In the genomic region with DNA sequence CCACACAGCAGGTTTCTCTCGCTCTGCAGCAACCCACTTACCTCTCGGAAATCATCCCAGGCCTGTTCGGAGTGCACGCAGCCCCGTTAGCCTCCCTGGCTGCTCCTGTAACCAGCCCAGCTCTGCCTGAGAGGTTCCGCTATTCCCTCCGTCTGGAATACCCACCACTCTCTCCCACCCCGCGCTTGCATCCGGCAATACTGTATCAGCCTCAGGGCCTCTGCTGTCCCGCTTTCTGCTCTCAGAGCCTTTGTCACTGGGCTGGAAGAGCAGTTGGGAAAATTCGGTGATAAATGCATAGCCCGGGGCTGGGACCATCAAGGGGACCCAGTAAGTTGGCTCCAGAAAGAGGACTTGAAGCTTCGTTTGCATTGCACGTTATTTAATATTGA, we compare ENCODE assay signal across 8 cellular contexts. TPM values are rescaled to one million over a fixed set of nuclear protein-coding genes. Genes with fewer than 3 reads are reported as not detected.
A peak's percentile ranks its signal among the peaks of the same experiment; 100 is the strongest.
DNase-seq lines count a peak whose midpoint lies in the region; ATAC-seq and TF ChIP-seq lines count a peak whose summit lies in the region.

No MANE protein-coding gene starts in this region.

- H3K27me3 Mint-ChIP-seq in nephron (ENCODE audit: low read depth), result peaks cover 60% of the 10 kb centered on the region

- H3K4ac ChIP-seq in IMR-90 (ENCODE audit: low read depth, low read length), result no peak overlapping the region

- dilution Hi-C loops in IMR-90 (cut with HindIII; ENCODE audit: low sequenced_read_pairs, unreplicated experiment), result no loop called here

- H3K27ac ChIP-seq in C4-2B (peak overlapping the region; percentile 78), IMR-90 (ENCODE audit: insufficient read depth, low read length) (no peak overlapping the region)

- no TSS peak for BruUV-seq in IMR-90 (replicated peaks; lab: Mats Ljungman, UMichigan)

- H3K9me1 ChIP-seq in IMR-90 (ENCODE audit: insufficient read depth, low read length), result 0 out of 2 replicates have a peak, but pooled peaks cover 6% of the 10 kb centered on the region

- no peaks in the 10 kb centered on the region for H3K27me3 ChIP-seq in IMR-90 (ENCODE audit: control insufficient read depth, insufficient read depth, low read length)

- H2AFZ ChIP-seq in IMR-90 (replicated peaks; ENCODE audit: low read length, poor library complexity), result peak overlapping the region; percentile 99

- H3K4me3 ChIP-seq in IMR-90 (ENCODE audit: insufficient read depth, low read depth, low read length) (peak overlapping the region; percentile 72), choroid plexus epithelial cell (ENCODE audit: low read depth, low read length) (peak overlapping the region; percentile 58)

- H3K79me1 ChIP-seq in IMR-90 (ENCODE audit: low read depth in 1 of 2, low read length in 2 of 2), result no peaks in the 10 kb centered on the region

- no peak overlapping the region for H2BK20ac ChIP-seq in IMR-90 (ENCODE audit: low read depth, low read length)

- 32% methylated on average over 3 of the region's 15 CpGs; no CpG with 5 or more reads in 1 of the 2 experiments for WGBS in IMR-90 (ENCODE audit: extremely low coverage in 2 of 2, insufficient read length in 1 of 2), 2 experiments

- H4K91ac ChIP-seq in IMR-90 (ENCODE audit: insufficient read depth, low read depth, low read length), result no peak overlapping the region

- no peak for TF ChIP-seq RAD21 in IMR-90 (IDR thresholded peaks at IDR 0.05; ENCODE audit: low read length)

- no peaks in the 10 kb centered on the region for H3K36me3 Mint-ChIP-seq in nephron (ENCODE audit: low read depth)

- H2BK5ac ChIP-seq in IMR-90 (ENCODE audit: low read depth, low read length, poor library complexity, severe bottlenecking), result no peak overlapping the region

- no peak overlapping the region; the same call in 1 of the 2 replicates for H3K14ac ChIP-seq in IMR-90 (replicated peaks; ENCODE audit: low read depth, low read length)

- H3K18ac ChIP-seq in IMR-90 (ENCODE audit: low read depth, low read length), result no peak overlapping the region

- H2BK15ac ChIP-seq in IMR-90 (ENCODE audit: low read depth, low read length), result no peak overlapping the region

- H3K4me2 ChIP-seq in IMR-90 (ENCODE audit: low read depth, low read length), result peak overlapping the region; percentile 97

- peaks cover 6% of the 10 kb centered on the region for H3K4me1 ChIP-seq in IMR-90 (ENCODE audit: control insufficient read depth, insufficient read depth, low read length)

- in situ Hi-C loops in IMR-90 (cut with MboI; ENCODE audit: low sequenced_read_pairs), result no loop called here

- peak overlapping the region; percentile 0 to 80; a peak in 2 of 4 replicates for H4K8ac ChIP-seq in IMR-90 (ENCODE audit: low read depth in 2 of 2, low read length in 2 of 2)

- H2AK5ac ChIP-seq in IMR-90 (ENCODE audit: low read depth, low read length), result no peak overlapping the region

- no peak overlapping the region for H3K56ac ChIP-seq in IMR-90 (ENCODE audit: extremely low read depth, insufficient read depth, low read length)

- CTCF ChIA-PET in IMR-90 (lab: Yijun Ruan, JAX), result no interaction called here

- H3K4me3 Mint-ChIP-seq in nephron, result peak overlapping the region; percentile 82 to 90 (median 90)

- peak overlapping the region; percentile 23 for H3K23ac ChIP-seq in IMR-90 (ENCODE audit: low read depth, low read length)

- peak overlapping the region in 2 of 3 experiments; percentile 65 to 81 for H3K27ac Mint-ChIP-seq in nephron

- H3K9me3 ChIP-seq in IMR-90 (ENCODE audit: control insufficient read depth, insufficient read depth, low read length), result no peaks in the 10 kb centered on the region

- H4K20me1 ChIP-seq in IMR-90 (ENCODE audit: insufficient read depth, low read length), result no peaks in the 10 kb centered on the region

- no peaks in the 10 kb centered on the region for H3K36me3 ChIP-seq in IMR-90 (ENCODE audit: control insufficient read depth, insufficient read depth, low read length)

- no peak for TF ChIP-seq POLR2A in IMR-90 (IDR thresholded peaks at IDR 0.05; ENCODE audit: low read depth, low read length)

- DNase-seq in IMR-90 (no peak), choroid plexus epithelial cell (ENCODE audit: low read depth) (no peak), pons (ENCODE audit: low spot score) (no peak), posterior cingulate gyrus (no peak), NCI-H187 treated with DMSO at 0.1 percent for 48 hours (lab: John Stamatoyannopoulos, UW) (no peak)

- POLR2A ChIA-PET in IMR-90 (lab: Charles Lee; ENCODE audit: unreplicated experiment), result interaction anchor here (0.6 kb wide), 1 partner anchor 78 kb away, joined by 3 read pairs; no protein-coding TSS in a partner anchor

- peak overlapping the region; percentile 78 for H2AK9ac ChIP-seq in IMR-90 (replicated peaks; ENCODE audit: low read depth, low read length, poor library complexity)

- peaks cover 34% of the 10 kb centered on the region for H3K4me1 Mint-ChIP-seq in nephron

- H4K5ac ChIP-seq in IMR-90 (ENCODE audit: low read depth, low read length), result no peak overlapping the region

- TF ChIP-seq CTCF in C4-2B (conservative IDR thresholded peaks at IDR 0.05) (no peak), IMR-90 (conservative IDR thresholded peaks at IDR 0.05; ENCODE audit: low read depth, low read length) (no peak), choroid plexus epithelial cell (conservative IDR thresholded peaks at IDR 0.05; ENCODE audit: low read depth, low read length) (no peak), nephron (IDR thresholded peaks at IDR 0.05; ENCODE audit: unreplicated experiment in 3 of 3) (no peak)

- ATAC-seq in IMR-90 (ENCODE audit: low read depth) (no peak), HG02610 (IDR thresholded peaks at IDR 0.05; ENCODE audit: unreplicated experiment) (no peak)

- intact Hi-C loops in IMR-90 (cut with micrococcal nuclease), result loop anchor here (2.0 kb wide), 1 partner anchor 58 kb away; no protein-coding TSS in a partner anchor
- intact Hi-C loops in posterior cingulate gyrus (cut with DNase I), result no loop called here

- H3K9ac ChIP-seq in IMR-90 (ENCODE audit: low read depth, low read length), result 0 out of 2 replicates have a peak overlapping the region, but pooled peaks have one; percentile 26

- H2BK120ac ChIP-seq in IMR-90 (ENCODE audit: low read depth, low read length), result 0 out of 2 replicates have a peak overlapping the region, but pooled peaks have one; percentile 8

- no peaks in the 10 kb centered on the region for H3K9me3 Mint-ChIP-seq in nephron

TF ChIP-seq in IMR-90, 13 proteins besides CTCF, POLR2A, EP300 and RAD21:
- TF ChIP-seq FOS (IDR thresholded peaks at IDR 0.05; ENCODE audit: low read depth, low read length) (no peak), MAZ (IDR thresholded peaks at IDR 0.05; ENCODE audit: borderline replicate concordance, low read depth, low read length) (no peak), NFE2L2 (IDR thresholded peaks at IDR 0.05; ENCODE audit: low read depth, low read length) (no peak), MXI1 (IDR thresholded peaks at IDR 0.05; ENCODE audit: borderline replicate concordance, low read depth, low read length) (no peak), RFX5 (IDR thresholded peaks at IDR 0.05; ENCODE audit: low read depth, low read length) (no peak), SMC3 (IDR thresholded peaks at IDR 0.05; ENCODE audit: low read depth, low read length) (no peak), CHD1 (IDR thresholded peaks at IDR 0.05; ENCODE audit: low read depth, low read length) (no peak), CEBPB (IDR thresholded peaks at IDR 0.05; ENCODE audit: low read depth, low read length) (no peak)
- TF ChIP-seq, protein P1, sequence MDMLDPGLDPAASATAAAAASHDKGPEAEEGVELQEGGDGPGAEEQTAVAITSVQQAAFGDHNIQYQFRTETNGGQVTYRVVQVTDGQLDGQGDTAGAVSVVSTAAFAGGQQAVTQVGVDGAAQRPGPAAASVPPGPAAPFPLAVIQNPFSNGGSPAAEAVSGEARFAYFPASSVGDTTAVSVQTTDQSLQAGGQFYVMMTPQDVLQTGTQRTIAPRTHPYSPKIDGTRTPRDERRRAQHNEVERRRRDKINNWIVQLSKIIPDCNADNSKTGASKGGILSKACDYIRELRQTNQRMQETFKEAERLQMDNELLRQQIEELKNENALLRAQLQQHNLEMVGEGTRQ (IDR thresholded peaks at IDR 0.05; ENCODE audit: low read depth, low read length), result no peak

RNA-seq across cellular contexts. Expression of a gene that starts 0.8 kb away (rescaled TPM):
- total RNA-seq in IMR-90 (2012; rRNA removed), result under 0.01 and 0.28 TPM in 2 replicates
- polyA plus RNA-seq in IMR-90 (2012; rRNA removed), result 0.17 TPM in 1 of 2 replicates, not detected in the other
- polyA plus RNA-seq in IMR-90 (2012; cell fraction: cytosol; rRNA removed), result 0.14 TPM in 1 of 2 replicates, not detected in the other
- polyA plus RNA-seq in IMR-90 (2012; cell fraction: nucleus; rRNA removed; ENCODE audit: low replicate concordance), result 0.50 and 0.67 TPM in 2 replicates

RNA-seq across cellular contexts. Expression of a gene that starts 31.8 kb away (rescaled TPM):
- total RNA-seq in IMR-90 (2012; rRNA removed), result 5.3 and 6.5 TPM in 2 replicates
- 3.6 and 3.9 TPM in 2 replicates for polyA plus RNA-seq in IMR-90 (2012; rRNA removed)
- 1.1 and 2.7 TPM in 2 replicates for polyA plus RNA-seq in IMR-90 (2012; cell fraction: cytosol; rRNA removed)
- 2.2 and 8.0 TPM in 2 replicates for polyA plus RNA-seq in IMR-90 (2012; cell fraction: nucleus; rRNA removed; ENCODE audit: low replicate concordance)

RNA-seq across cellular contexts. Expression of a gene that starts 52.5 kb away (rescaled TPM):
- under 0.01 and 0.28 TPM in 2 replicates for total RNA-seq in IMR-90 (2012; rRNA removed)
- 0.41 and 0.72 TPM in 2 replicates for polyA plus RNA-seq in IMR-90 (2012; rRNA removed)
- 0.42 and 0.45 TPM in 2 replicates for polyA plus RNA-seq in IMR-90 (2012; cell fraction: cytosol; rRNA removed)
- polyA plus RNA-seq in IMR-90 (2012; cell fraction: nucleus; rRNA removed; ENCODE audit: low replicate concordance), result 3.8 and 3.9 TPM in 2 replicates
